ENCODE assay signal across 33 cellular contexts in the genomic region with DNA sequence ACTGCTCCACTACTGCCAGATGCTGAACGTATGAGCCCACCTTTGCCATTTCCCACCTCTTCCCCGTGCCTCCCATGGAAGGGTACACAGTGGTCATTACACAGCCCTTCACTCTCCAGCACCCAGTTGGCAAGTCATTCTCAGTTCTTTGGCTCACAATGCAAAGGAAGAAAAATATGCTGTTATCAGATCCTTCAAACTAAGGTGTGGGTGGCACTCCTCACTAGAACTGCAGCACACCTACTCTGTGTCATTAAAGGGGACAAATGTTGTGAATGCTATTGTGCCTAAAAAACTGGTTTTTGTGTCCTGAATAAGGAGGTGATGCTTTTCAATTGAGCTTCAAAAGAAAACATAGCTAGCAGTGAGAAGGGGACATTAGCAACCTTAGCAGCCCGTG.
"Had no signal": no experiment of that assay in that cellular context is flagged by ENCODE, and none has a peak within 500 bp of the region (broad histone marks: within the 10 kb centered on the region; RNA-seq: fewer than 3 reads in every experiment).

No MANE protein-coding gene starts in this region.

- H3K27ac ChIP-seq: PC-9, RWPE1, SJSA1 had no signal

- H3K9me3 ChIP-seq: MG63, SJSA1, SK-N-SH had no signal

- H3K27me3 ChIP-seq: MG63, SJSA1 had no signal

- ATAC-seq: Panc1, Right ventricle myocardium inferior had no signal

- H2AFZ ChIP-seq: PC-9 had no signal

- H3K9ac ChIP-seq: SK-N-SH had no signal

- H3K36me3 ChIP-seq: MG63, SJSA1 had no signal

- H3K4me3 ChIP-seq: MG63, PC-9, SJSA1 had no signal

- H3K4me2 ChIP-seq: PC-9, SK-N-SH had no signal

- H3K4me1 ChIP-seq: SJSA1 had no signal

- DNase-seq: Kasumi-1, KG1, MG63, NCI-H1048, NCI-H1092 treated with DMSO at 0.1 percent for 48 hours, NCI-H1105 treated with DMSO at 0.1 percent for 48 hours, NCI-H1417, NCI-H1436, NCI-H146, NCI-H1694, NCI-H187, NCI-H1930, NCI-H2029 treated with DMSO at 0.1 percent for 48 hours, NCI-H2081 treated with DMSO at 0.1 percent for 48 hours, NCI-H2107, NCI-H2171, NCI-H226, NCI-H446 treated with DMSO at 0.1 percent for 48 hours, NCI-H510A, NCI-H524, NCI-H526, NCI-H69, NCI-H748 treated with DMSO at 0.1 percent for 48 hours, NCI-H82, PC-9, SHP77, SIG-M5, SK-N-SH, SW 1271 had no signal
